1 cellular context compared by ENCODE assay signal in genomic region chr1:61724721-61725694, GRCh38.
TF ChIP-seq lines count a peak whose summit lies in the region.

TSS of gene TM2D1 (minus strand) at chr1:61725141. CDS start at chr1:61725120, 21 bp downstream.

TF ChIP-seq in K562, 482 proteins besides CTCF, POLR2A, EP300 and RAD21 (continued from another document and continues in another):
- TF ChIP-seq E4F1 (CRISPR knock-in tag; IDR thresholded peaks at IDR 0.05; ENCODE audit: borderline replicate concordance), result no peak
- TF ChIP-seq ZNF280A (IDR thresholded peaks at IDR 0.05; ENCODE audit: low read depth, partially characterized antibody), result no peak
- no peak for TF ChIP-seq BRCA1 (IDR thresholded peaks at IDR 0.05)
- TF ChIP-seq BRCA1 (CRISPR knock-in tag; IDR thresholded peaks at IDR 0.05), result no peak
- no peak for TF ChIP-seq HNRNPL (IDR thresholded peaks at IDR 0.05; ENCODE audit: low read depth, low read length)
- TF ChIP-seq ZBTB9 (CRISPR knock-in tag; IDR thresholded peaks at IDR 0.05), result 0 out of 2 replicates have a peak, but pooled peaks have one; percentile 29
- no peak for TF ChIP-seq U2AF2 (optimal IDR thresholded peaks at IDR 0.05; ENCODE audit: low read depth, low read length)
- peak; percentile 21; the same call in 1 of the 2 replicates for TF ChIP-seq ZKSCAN1 (IDR thresholded peaks at IDR 0.05; ENCODE audit: low read depth, low read length)
- no peak for TF ChIP-seq ZNF780A (CRISPR knock-in tag; IDR thresholded peaks at IDR 0.05)
- TF ChIP-seq ZFX (CRISPR knock-in tag; IDR thresholded peaks at IDR 0.05), result peak; percentile 88
- TF ChIP-seq YY1 (IDR thresholded peaks at IDR 0.05; ENCODE audit: borderline replicate concordance in 1 of 3, control insufficient read depth in 1 of 3, extremely low read depth in 1 of 3, insufficient read depth in 3 of 3, insufficient read length in 1 of 3, insufficient replicate concordance in 2 of 3, low read depth in 1 of 3, low read length in 2 of 3), result peak; percentile 96 to 99 (median 99)
- TF ChIP-seq BHLHE40 (IDR thresholded peaks at IDR 0.05; ENCODE audit: low read length), result 0 out of 2 replicates have a peak, but pooled peaks have one; percentile 9
- no peak for TF ChIP-seq ZNF174 (CRISPR knock-in tag; IDR thresholded peaks at IDR 0.05)
- no peak for TF ChIP-seq NR1H2 (CRISPR knock-in tag; IDR thresholded peaks at IDR 0.05)
- TF ChIP-seq CCNT2 (IDR thresholded peaks at IDR 0.05; ENCODE audit: borderline replicate concordance, extremely low read depth, insufficient read length, low read depth, low read length), result no peak
- TF ChIP-seq HDAC1 (IDR thresholded peaks at IDR 0.05), result peak in 1 of 2 experiments; percentile 70; a peak in 2 of 4 replicates
- peak; percentile 87 for TF ChIP-seq THAP12 (CRISPR knock-in tag; IDR thresholded peaks at IDR 0.05)
- TF ChIP-seq U2AF1 (optimal IDR thresholded peaks at IDR 0.05; ENCODE audit: low read depth, low read length), result no peak
- no peak for TF ChIP-seq DDX20 (tag; IDR thresholded peaks at IDR 0.05; ENCODE audit: low read depth)
- peak; percentile 94 for TF ChIP-seq FOXK1 (CRISPR knock-in tag; IDR thresholded peaks at IDR 0.05; ENCODE audit: borderline replicate concordance)
- no peak for TF ChIP-seq BMI1 (IDR thresholded peaks at IDR 0.05; ENCODE audit: low read length)
- peak; percentile 17; the same call in 1 of the 2 replicates for TF ChIP-seq GATAD2B (IDR thresholded peaks at IDR 0.05; ENCODE audit: borderline replicate concordance)
- TF ChIP-seq RBFOX2 (IDR thresholded peaks at IDR 0.05; ENCODE audit: low read depth, low read length), result peak; percentile 96
- TF ChIP-seq HNRNPLL (IDR thresholded peaks at IDR 0.05; ENCODE audit: low read depth, low read length, poor library complexity, severe bottlenecking), result no peak
- TF ChIP-seq IFI16 (CRISPR knock-in tag; IDR thresholded peaks at IDR 0.05), result no peak
- no peak for TF ChIP-seq ZNF277 (CRISPR knock-in tag; IDR thresholded peaks at IDR 0.05; ENCODE audit: borderline replicate concordance)
- no peak for TF ChIP-seq ARID3A (IDR thresholded peaks at IDR 0.05; ENCODE audit: borderline replicate concordance, low read depth, low read length)
- TF ChIP-seq RFX5 (IDR thresholded peaks at IDR 0.05; ENCODE audit: low read depth, low read length), result no peak
- no peak for TF ChIP-seq DACH1 (IDR thresholded peaks at IDR 0.05; ENCODE audit: partially characterized antibody)
- no peak for TF ChIP-seq ZNF518B (CRISPR knock-in tag; IDR thresholded peaks at IDR 0.05)
- TF ChIP-seq KAT2B (IDR thresholded peaks at IDR 0.05; ENCODE audit: low read depth, low read length), result no peak
- no peak; the same call in 1 of the 2 replicates for TF ChIP-seq LEF1 (IDR thresholded peaks at IDR 0.05)
